Comparison of ENCODE assay signal across 1 cellular context in genomic region chr1:77683142-77683835, GRCh38.
A peak's percentile ranks its signal among the peaks of the same experiment; 100 is the strongest.
TF ChIP-seq lines count a peak whose summit lies in the region.

No MANE protein-coding gene starts in this region.

TF ChIP-seq in K562, 482 proteins besides CTCF, POLR2A, EP300 and RAD21 (continued from another document and continues in another):
- TF ChIP-seq CBFA2T3 (IDR thresholded peaks at IDR 0.05) (peak; percentile 16; the same call in 1 of the 2 replicates), MXD1 (CRISPR knock-in tag; IDR thresholded peaks at IDR 0.05; ENCODE audit: borderline replicate concordance, poor library complexity, severe bottlenecking) (peak; percentile 64), ZNF584 (CRISPR knock-in tag; IDR thresholded peaks at IDR 0.05; ENCODE audit: low read depth) (no peak), HCFC1 (IDR thresholded peaks at IDR 0.05; ENCODE audit: low read depth, low read length) (0 out of 2 replicates have a peak, but pooled peaks have one; percentile 4), ELF1 (tag; IDR thresholded peaks at IDR 0.05) (peak; percentile 76; the same call in 1 of the 2 replicates), ZNF551 (CRISPR knock-in tag; IDR thresholded peaks at IDR 0.05) (no peak), TAF1 (IDR thresholded peaks at IDR 0.05; ENCODE audit: control insufficient read depth, extremely low read depth, insufficient read depth, low read length, severe bottlenecking) (peak; percentile 51), ZC3H4 (CRISPR knock-in tag; IDR thresholded peaks at IDR 0.05; ENCODE audit: borderline replicate concordance) (no peak), RFX7 (CRISPR knock-in tag; IDR thresholded peaks at IDR 0.05) (no peak), HLTF (IDR thresholded peaks at IDR 0.05) (no peak), BRD9 (IDR thresholded peaks at IDR 0.05; ENCODE audit: low read depth, partially characterized antibody) (peak; percentile 43), ZNF146 (CRISPR knock-in tag; IDR thresholded peaks at IDR 0.05; ENCODE audit: unreplicated experiment) (no peak), ZNF212 (CRISPR knock-in tag; IDR thresholded peaks at IDR 0.05) (no peak), ZNF76 (CRISPR knock-in tag; IDR thresholded peaks at IDR 0.05; ENCODE audit: borderline replicate concordance) (0 out of 2 replicates have a peak, but pooled peaks have one; percentile 27), ZFX (CRISPR knock-in tag; IDR thresholded peaks at IDR 0.05) (peak; percentile 88), HNRNPL (IDR thresholded peaks at IDR 0.05; ENCODE audit: low read depth, low read length) (peak; percentile 82), RFX1 (IDR thresholded peaks at IDR 0.05) (no peak), GABPA (tag; conservative IDR thresholded peaks at IDR 0.05; ENCODE audit: low read depth) (peak; percentile 95), EGR1 (conservative IDR thresholded peaks at IDR 0.05) (peak; percentile 94), SMARCA4 (IDR thresholded peaks at IDR 0.05) (no peak), SREBF1 (IDR thresholded peaks at IDR 0.05; ENCODE audit: borderline replicate concordance, low read depth, low read length) (no peak), ZNF780A (CRISPR knock-in tag; IDR thresholded peaks at IDR 0.05) (no peak), ZSCAN29 (IDR thresholded peaks at IDR 0.05) (no peak), HDAC6 (IDR thresholded peaks at IDR 0.05; ENCODE audit: low read depth, low read length) (no peak), USF1 (CRISPR knock-in tag; IDR thresholded peaks at IDR 0.05) (peak; percentile 69; the same call in 1 of the 2 replicates), ERF (CRISPR knock-in tag; IDR thresholded peaks at IDR 0.05) (0 out of 2 replicates have a peak, but pooled peaks have one; percentile 53), KHSRP (IDR thresholded peaks at IDR 0.05) (no peak), GATAD2B (IDR thresholded peaks at IDR 0.05; ENCODE audit: borderline replicate concordance) (peak; percentile 60; the same call in 1 of the 2 replicates), KLF13 (tag; IDR thresholded peaks at IDR 0.05; ENCODE audit: borderline replicate concordance, low read depth) (no peak), HNRNPLL (IDR thresholded peaks at IDR 0.05; ENCODE audit: low read depth, low read length, poor library complexity, severe bottlenecking) (peak; percentile 41), HIVEP1 (CRISPR knock-in tag; IDR thresholded peaks at IDR 0.05) (no peak), MAFK (IDR thresholded peaks at IDR 0.05; ENCODE audit: low read length) (no peak), ZNF589 (CRISPR knock-in tag; IDR thresholded peaks at IDR 0.05; ENCODE audit: low read depth) (0 out of 2 replicates have a peak, but pooled peaks have one; percentile 49), ZNF644 (tag; IDR thresholded peaks at IDR 0.05; ENCODE audit: low read depth) (no peak), ELF4 (CRISPR knock-in tag; IDR thresholded peaks at IDR 0.05) (peak; percentile 70; the same call in 1 of the 2 replicates), FOXA1 (IDR thresholded peaks at IDR 0.05; ENCODE audit: borderline replicate concordance) (no peak), NFIX (CRISPR knock-in tag; IDR thresholded peaks at IDR 0.05; ENCODE audit: low read depth) (no peak), RHOXF2B (CRISPR knock-in tag; conservative IDR thresholded peaks at IDR 0.05) (no peak), ZNF41 (CRISPR knock-in tag; conservative IDR thresholded peaks at IDR 0.05) (0 out of 2 replicates have a peak, but pooled peaks have one; percentile 17), GABPB1 (CRISPR knock-in tag; IDR thresholded peaks at IDR 0.05) (peak; percentile 89), ZKSCAN3 (CRISPR knock-in tag; IDR thresholded peaks at IDR 0.05) (no peak), ZNF699 (CRISPR knock-in tag; IDR thresholded peaks at IDR 0.05; ENCODE audit: insufficient replicate concordance) (no peak), ZKSCAN8 (CRISPR knock-in tag; IDR thresholded peaks at IDR 0.05) (no peak), CBX1 (IDR thresholded peaks at IDR 0.05; ENCODE audit: low read depth) (peak; percentile 91; the same call in 1 of the 2 replicates), CBX2 (IDR thresholded peaks at IDR 0.05; ENCODE audit: insufficient read depth, low read length, poor library complexity, severe bottlenecking) (no peak), TRIM24 (IDR thresholded peaks at IDR 0.05) (peak in 1 of 2 experiments; percentile 78; a peak in 2 of 4 replicates), PTRF (tag; IDR thresholded peaks at IDR 0.05) (no peak), CHD2 (IDR thresholded peaks at IDR 0.05; ENCODE audit: low read depth, low read length) (0 out of 2 replicates have a peak, but pooled peaks have one; percentile 30), ZNF778 (CRISPR knock-in tag; IDR thresholded peaks at IDR 0.05) (no peak), CREBBP (IDR thresholded peaks at IDR 0.05; ENCODE audit: low read depth, low read length) (no peak)
- TF ChIP-seq, protein P1, sequence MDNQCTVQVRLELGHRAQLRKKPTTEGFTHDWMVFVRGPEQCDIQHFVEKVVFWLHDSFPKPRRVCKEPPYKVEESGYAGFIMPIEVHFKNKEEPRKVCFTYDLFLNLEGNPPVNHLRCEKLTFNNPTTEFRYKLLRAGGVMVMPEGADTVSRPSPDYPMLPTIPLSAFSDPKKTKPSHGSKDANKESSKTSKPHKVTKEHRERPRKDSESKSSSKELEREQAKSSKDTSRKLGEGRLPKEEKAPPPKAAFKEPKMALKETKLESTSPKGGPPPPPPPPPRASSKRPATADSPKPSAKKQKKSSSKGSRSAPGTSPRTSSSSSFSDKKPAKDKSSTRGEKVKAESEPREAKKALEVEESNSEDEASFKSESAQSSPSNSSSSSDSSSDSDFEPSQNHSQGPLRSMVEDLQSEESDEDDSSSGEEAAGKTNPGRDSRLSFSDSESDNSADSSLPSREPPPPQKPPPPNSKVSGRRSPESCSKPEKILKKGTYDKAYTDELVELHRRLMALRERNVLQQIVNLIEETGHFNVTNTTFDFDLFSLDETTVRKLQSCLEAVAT (IDR thresholded peaks at IDR 0.05) = peak in 1 of 2 experiments; percentile 46; a peak in 1 of 4 replicates
- TF ChIP-seq, protein P2, sequence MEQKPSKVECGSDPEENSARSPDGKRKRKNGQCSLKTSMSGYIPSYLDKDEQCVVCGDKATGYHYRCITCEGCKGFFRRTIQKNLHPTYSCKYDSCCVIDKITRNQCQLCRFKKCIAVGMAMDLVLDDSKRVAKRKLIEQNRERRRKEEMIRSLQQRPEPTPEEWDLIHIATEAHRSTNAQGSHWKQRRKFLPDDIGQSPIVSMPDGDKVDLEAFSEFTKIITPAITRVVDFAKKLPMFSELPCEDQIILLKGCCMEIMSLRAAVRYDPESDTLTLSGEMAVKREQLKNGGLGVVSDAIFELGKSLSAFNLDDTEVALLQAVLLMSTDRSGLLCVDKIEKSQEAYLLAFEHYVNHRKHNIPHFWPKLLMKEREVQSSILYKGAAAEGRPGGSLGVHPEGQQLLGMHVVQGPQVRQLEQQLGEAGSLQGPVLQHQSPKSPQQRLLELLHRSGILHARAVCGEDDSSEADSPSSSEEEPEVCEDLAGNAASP (IDR thresholded peaks at IDR 0.05) = no peak
- TF ChIP-seq, protein P3, sequence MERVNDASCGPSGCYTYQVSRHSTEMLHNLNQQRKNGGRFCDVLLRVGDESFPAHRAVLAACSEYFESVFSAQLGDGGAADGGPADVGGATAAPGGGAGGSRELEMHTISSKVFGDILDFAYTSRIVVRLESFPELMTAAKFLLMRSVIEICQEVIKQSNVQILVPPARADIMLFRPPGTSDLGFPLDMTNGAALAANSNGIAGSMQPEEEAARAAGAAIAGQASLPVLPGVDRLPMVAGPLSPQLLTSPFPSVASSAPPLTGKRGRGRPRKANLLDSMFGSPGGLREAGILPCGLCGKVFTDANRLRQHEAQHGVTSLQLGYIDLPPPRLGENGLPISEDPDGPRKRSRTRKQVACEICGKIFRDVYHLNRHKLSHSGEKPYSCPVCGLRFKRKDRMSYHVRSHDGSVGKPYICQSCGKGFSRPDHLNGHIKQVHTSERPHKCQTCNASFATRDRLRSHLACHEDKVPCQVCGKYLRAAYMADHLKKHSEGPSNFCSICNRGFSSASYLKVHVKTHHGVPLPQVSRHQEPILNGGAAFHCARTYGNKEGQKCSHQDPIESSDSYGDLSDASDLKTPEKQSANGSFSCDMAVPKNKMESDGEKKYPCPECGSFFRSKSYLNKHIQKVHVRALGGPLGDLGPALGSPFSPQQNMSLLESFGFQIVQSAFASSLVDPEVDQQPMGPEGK (CRISPR knock-in tag; IDR thresholded peaks at IDR 0.05; ENCODE audit: borderline replicate concordance) = no peak
- TF ChIP-seq, protein P4, sequence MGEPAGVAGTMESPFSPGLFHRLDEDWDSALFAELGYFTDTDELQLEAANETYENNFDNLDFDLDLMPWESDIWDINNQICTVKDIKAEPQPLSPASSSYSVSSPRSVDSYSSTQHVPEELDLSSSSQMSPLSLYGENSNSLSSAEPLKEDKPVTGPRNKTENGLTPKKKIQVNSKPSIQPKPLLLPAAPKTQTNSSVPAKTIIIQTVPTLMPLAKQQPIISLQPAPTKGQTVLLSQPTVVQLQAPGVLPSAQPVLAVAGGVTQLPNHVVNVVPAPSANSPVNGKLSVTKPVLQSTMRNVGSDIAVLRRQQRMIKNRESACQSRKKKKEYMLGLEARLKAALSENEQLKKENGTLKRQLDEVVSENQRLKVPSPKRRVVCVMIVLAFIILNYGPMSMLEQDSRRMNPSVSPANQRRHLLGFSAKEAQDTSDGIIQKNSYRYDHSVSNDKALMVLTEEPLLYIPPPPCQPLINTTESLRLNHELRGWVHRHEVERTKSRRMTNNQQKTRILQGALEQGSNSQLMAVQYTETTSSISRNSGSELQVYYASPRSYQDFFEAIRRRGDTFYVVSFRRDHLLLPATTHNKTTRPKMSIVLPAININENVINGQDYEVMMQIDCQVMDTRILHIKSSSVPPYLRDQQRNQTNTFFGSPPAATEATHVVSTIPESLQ (CRISPR knock-in tag; IDR thresholded peaks at IDR 0.05) = 0 out of 2 replicates have a peak, but pooled peaks have one; percentile 7
- TF ChIP-seq, protein P5, sequence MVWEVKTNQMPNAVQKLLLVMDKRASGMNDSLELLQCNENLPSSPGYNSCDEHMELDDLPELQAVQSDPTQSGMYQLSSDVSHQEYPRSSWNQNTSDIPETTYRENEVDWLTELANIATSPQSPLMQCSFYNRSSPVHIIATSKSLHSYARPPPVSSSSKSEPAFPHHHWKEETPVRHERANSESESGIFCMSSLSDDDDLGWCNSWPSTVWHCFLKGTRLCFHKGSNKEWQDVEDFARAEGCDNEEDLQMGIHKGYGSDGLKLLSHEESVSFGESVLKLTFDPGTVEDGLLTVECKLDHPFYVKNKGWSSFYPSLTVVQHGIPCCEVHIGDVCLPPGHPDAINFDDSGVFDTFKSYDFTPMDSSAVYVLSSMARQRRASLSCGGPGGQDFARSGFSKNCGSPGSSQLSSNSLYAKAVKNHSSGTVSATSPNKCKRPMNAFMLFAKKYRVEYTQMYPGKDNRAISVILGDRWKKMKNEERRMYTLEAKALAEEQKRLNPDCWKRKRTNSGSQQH (CRISPR knock-in tag; IDR thresholded peaks at IDR 0.05) = no peak
- TF ChIP-seq, protein P6, sequence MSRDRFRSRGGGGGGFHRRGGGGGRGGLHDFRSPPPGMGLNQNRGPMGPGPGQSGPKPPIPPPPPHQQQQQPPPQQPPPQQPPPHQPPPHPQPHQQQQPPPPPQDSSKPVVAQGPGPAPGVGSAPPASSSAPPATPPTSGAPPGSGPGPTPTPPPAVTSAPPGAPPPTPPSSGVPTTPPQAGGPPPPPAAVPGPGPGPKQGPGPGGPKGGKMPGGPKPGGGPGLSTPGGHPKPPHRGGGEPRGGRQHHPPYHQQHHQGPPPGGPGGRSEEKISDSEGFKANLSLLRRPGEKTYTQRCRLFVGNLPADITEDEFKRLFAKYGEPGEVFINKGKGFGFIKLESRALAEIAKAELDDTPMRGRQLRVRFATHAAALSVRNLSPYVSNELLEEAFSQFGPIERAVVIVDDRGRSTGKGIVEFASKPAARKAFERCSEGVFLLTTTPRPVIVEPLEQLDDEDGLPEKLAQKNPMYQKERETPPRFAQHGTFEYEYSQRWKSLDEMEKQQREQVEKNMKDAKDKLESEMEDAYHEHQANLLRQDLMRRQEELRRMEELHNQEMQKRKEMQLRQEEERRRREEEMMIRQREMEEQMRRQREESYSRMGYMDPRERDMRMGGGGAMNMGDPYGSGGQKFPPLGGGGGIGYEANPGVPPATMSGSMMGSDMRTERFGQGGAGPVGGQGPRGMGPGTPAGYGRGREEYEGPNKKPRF (IDR thresholded peaks at IDR 0.05; ENCODE audit: low read depth, low read length) = no peak
- TF ChIP-seq, protein P7, sequence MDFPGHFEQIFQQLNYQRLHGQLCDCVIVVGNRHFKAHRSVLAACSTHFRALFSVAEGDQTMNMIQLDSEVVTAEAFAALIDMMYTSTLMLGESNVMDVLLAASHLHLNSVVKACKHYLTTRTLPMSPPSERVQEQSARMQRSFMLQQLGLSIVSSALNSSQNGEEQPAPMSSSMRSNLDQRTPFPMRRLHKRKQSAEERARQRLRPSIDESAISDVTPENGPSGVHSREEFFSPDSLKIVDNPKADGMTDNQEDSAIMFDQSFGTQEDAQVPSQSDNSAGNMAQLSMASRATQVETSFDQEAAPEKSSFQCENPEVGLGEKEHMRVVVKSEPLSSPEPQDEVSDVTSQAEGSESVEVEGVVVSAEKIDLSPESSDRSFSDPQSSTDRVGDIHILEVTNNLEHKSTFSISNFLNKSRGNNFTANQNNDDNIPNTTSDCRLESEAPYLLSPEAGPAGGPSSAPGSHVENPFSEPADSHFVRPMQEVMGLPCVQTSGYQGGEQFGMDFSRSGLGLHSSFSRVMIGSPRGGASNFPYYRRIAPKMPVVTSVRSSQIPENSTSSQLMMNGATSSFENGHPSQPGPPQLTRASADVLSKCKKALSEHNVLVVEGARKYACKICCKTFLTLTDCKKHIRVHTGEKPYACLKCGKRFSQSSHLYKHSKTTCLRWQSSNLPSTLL (IDR thresholded peaks at IDR 0.05) = no peak
